ENCODE assay signal across 22 cellular contexts in the genomic region with DNA sequence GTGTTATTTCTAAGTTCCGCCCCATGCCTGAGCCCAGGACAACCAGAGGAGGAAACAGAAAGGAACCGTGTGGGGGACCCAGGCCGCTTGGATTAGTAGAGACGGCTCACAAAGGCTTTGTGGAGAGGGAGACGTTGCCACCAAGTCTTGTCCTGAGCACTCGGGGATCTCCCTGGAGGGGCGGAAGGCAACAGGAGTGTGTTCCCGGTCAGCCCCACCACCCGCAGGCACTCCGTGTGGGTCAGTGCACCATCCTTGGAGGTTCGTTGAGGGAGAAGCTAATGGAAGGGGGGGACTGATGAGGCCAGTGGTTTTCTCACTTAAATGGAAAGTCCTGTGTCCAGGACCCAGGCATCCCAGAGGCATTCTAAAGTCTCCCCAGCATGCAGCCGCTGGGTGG. TPM values are rescaled to one million over a fixed set of nuclear protein-coding genes. Genes with fewer than 3 reads are reported as not detected.
DNase-seq lines count a peak whose midpoint lies in the region; ATAC-seq, FAIRE-seq and TF ChIP-seq lines count a peak whose summit lies in the region.
"Had no signal": no experiment of that assay in that cellular context is flagged by ENCODE, and none has a peak within 500 bp of the region (broad histone marks: within the 10 kb centered on the region; RNA-seq: fewer than 3 reads in every experiment).

No MANE protein-coding gene starts in this region.

- H3K27ac ChIP-seq in kidney (ENCODE audit: low read depth in 2 of 2, low read length in 2 of 2) (no peak overlapping the region), spleen (no peak overlapping the region)
- H3K27ac ChIP-seq: 22Rv1; BLaER1 treated with 17β-estradiol and CSF1 and Interleukin-3, amounts not matched to agents 10 nM and 100 nM; GM23248 had no signal

- H3K9me3 ChIP-seq in kidney (ENCODE audit: control insufficient read depth in 1 of 2, low read length in 2 of 2): no peaks in the 10 kb centered on the region
- peaks cover 0 to 4% (median 0%) of the 10 kb centered on the region in 8 donors for H3K9me3 ChIP-seq in spleen
- H3K9me3 ChIP-seq: BE2C, Caco-2 had no signal

- DNase-seq in left ventricle myocardium superior: peak; percentile 1
- no peak for DNase-seq in cardiac septum (ENCODE audit: low spot score)
- peak; percentile 51 for DNase-seq in kidney
- peak; percentile 63 for DNase-seq in spleen
- no peak for DNase-seq in COLO829 (ENCODE audit: low spot score)
- no peak for DNase-seq in glomerular visceral epithelial cell (ENCODE audit: extremely low spot score)
- DNase-seq: AML-193; BE2C; Caco-2; CD4-positive, alpha-beta memory T cell; DMS153; DND-41; GM23248; H7; HCEC 1CT had no signal

- no peak overlapping the region for H3K9ac ChIP-seq in kidney (ENCODE audit: low read length in 2 of 2)
- H3K9ac ChIP-seq: BLaER1 treated with 17β-estradiol and CSF1 and Interleukin-3, amounts not matched to agents 10 nM and 100 nM; GM23248 had no signal

- no peak for TF ChIP-seq POLR2A in spleen (IDR thresholded peaks at IDR 0.05)

- no peak for ATAC-seq in left ventricle myocardium superior

- 78 to 82% (median 81%) methylated on average over 12 of the region's 12 CpGs for WGBS in spleen, 5 donors

- peaks cover 0 to 85% (median 2%) of the 10 kb centered on the region in 7 donors for H3K27me3 ChIP-seq in spleen (replicated peaks in 1 of 7)

- H3K4me1 ChIP-seq in kidney (ENCODE audit: control insufficient read depth in 1 of 2, insufficient read depth in 1 of 2, low read depth in 1 of 2, low read length in 2 of 2) (no peaks in the 10 kb centered on the region), spleen (no peaks in the 10 kb centered on the region)
- H3K4me1 ChIP-seq: BE2C, Caco-2 had no signal

- H3K4me3 ChIP-seq in kidney (ENCODE audit: low read length in 2 of 2): no peak overlapping the region
- no peak overlapping the region for H3K4me3 ChIP-seq in spleen
- H3K4me3 ChIP-seq: BLaER1 treated with 17β-estradiol and CSF1 and Interleukin-3, amounts not matched to agents 10 nM and 100 nM; GM23248 had no signal

- intact Hi-C loops in left ventricle myocardium superior (cut with micrococcal nuclease): no loop called here
- intact Hi-C loops in cardiac septum (cut with DNase I): no loop called here
- intact Hi-C loops in kidney (cut with DNase I): no loop called here
- intact Hi-C loops in spleen (cut with DNase I; ENCODE audit: low total_unique reads): no loop called here

- TF ChIP-seq CTCF in kidney (IDR thresholded peaks at IDR 0.05; ENCODE audit: borderline replicate concordance, extremely low read depth, insufficient read depth) (no peak), spleen (IDR thresholded peaks at IDR 0.05 in 8 of 11, conservative IDR thresholded peaks at IDR 0.05 in 3 of 11) (no peak)

- H3K36me3 ChIP-seq in kidney (ENCODE audit: control insufficient read depth in 1 of 2, insufficient read depth in 2 of 2, low read length in 2 of 2) (no peaks in the 10 kb centered on the region), spleen (no peaks in the 10 kb centered on the region)
- H3K36me3 ChIP-seq: BE2C; BLaER1 treated with 17β-estradiol and CSF1 and Interleukin-3, amounts not matched to agents 10 nM and 100 nM had no signal

- FAIRE-seq in kidney (lab: Jason Lieb, UNC): no peak
- FAIRE-seq: A204.1, G401.6, GM19239, H1 had no signal

RNA-seq across cellular contexts. Expression of a gene that starts 26.7 kb away (rescaled TPM):
- total RNA-seq in left ventricle myocardium superior: not detected
- total RNA-seq in cardiac septum: not detected
- total RNA-seq in kidney: 0.13 TPM
- polyA plus RNA-seq in kidney (ENCODE audit: insufficient read depth, low read depth, low replicate concordance): not detected
- not detected for total RNA-seq in spleen
- polyA plus RNA-seq in spleen: under 1 TPM in 2 of 3 donors, not detected in 1; 0.03 to 0.04 TPM
- total RNA-seq: CD4-positive, alpha-beta memory T cell; GM23248; H1; H7 had no signal
- polyA plus RNA-seq: AG04450; CD4-positive, alpha-beta memory T cell; GM23248; H1 had no signal

Comparison
In these comparisons a context has a peak if more than half of its experiments do, and no peak if none do; other contexts are left out.
1. DNase-seq: peak in left ventricle myocardium superior (single experiment), kidney (single experiment) and spleen (single experiment); none in cardiac septum (single experiment), COLO829 (single experiment) and glomerular visceral epithelial cell (single experiment).